1 cellular context compared by ENCODE assay signal in genomic region chr9:123742009-123742767, GRCh38.
A peak's percentile ranks its signal among the peaks of the same experiment; 100 is the strongest.
TF ChIP-seq lines count a peak whose summit lies in the region.

No MANE protein-coding gene starts in this region.

TF ChIP-seq in HEK293, 187 proteins besides CTCF, POLR2A, EP300 and RAD21 (continued from another document):
- TF ChIP-seq ZNF26 (tag by site-specific recombination; IDR thresholded peaks at IDR 0.05) (no peak), IKZF3 (tag by site-specific recombination; IDR thresholded peaks at IDR 0.05) (0 out of 2 replicates have a peak, but pooled peaks have one; percentile 26), ZEB2 (tag by site-specific recombination; IDR thresholded peaks at IDR 0.05) (no peak), SP3 (tag by site-specific recombination; IDR thresholded peaks at IDR 0.05) (no peak), GFI1B (tag by site-specific recombination; IDR thresholded peaks at IDR 0.05) (peak; percentile 44; the same call in 1 of the 2 replicates), ZBTB48 (tag by site-specific recombination; IDR thresholded peaks at IDR 0.05) (peak; percentile 60; the same call in 1 of the 2 replicates), OVOL3 (tag by site-specific recombination; IDR thresholded peaks at IDR 0.05) (no peak)
